In the genomic region with DNA sequence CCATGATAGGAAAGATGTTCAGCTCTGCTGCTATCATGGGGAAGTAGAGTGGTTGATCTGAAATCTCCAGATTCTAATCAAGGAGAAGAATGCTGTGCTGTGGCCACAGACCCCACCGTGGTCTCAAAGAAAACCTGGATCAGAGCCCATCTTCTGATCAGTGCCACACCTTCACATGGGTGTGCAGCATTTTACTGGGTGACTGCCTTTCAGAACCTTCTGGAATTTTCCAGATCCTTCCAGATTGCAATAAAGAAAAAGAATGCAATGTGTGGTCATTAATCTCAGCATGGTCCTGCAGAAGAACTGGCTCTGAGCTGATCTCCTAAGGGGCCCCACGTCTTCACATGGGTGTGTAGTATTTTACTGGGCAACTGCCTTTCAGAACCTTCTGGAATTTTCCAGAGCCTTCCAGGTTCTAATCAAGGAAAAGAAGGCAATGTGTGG, we compare ENCODE assay signal across 10 cellular contexts. TPM values are rescaled to one million over a fixed set of nuclear protein-coding genes. Genes with fewer than 3 reads are reported as not detected.
DNase-seq lines count a peak whose midpoint lies in the region; ATAC-seq lines count a peak whose summit lies in the region.
"Had no signal": no experiment of that assay in that cellular context is flagged by ENCODE, and none has a peak within 500 bp of the region (broad histone marks: within the 10 kb centered on the region; RNA-seq: fewer than 3 reads in every experiment).

No MANE protein-coding gene starts in this region.

- H4K8ac ChIP-seq in mesenchymal stem cell (ENCODE audit: low read length), result no peak overlapping the region

- no peak overlapping the region for H3K4me3 Mint-ChIP-seq in activated naive CD8-positive, alpha-beta T cell treated with anti-CD3 and anti-CD28 coated beads, Interleukin-2, amount 50 U/mL, for 24 hours
- H3K4me3 Mint-ChIP-seq: memory B cell had no signal

- H3K27ac ChIP-seq in BLaER1 (peak overlapping the region; percentile 53; the same call in 1 of the 2 replicates), mesenchymal stem cell (ENCODE audit: low read length, poor library complexity, severe bottlenecking) (peak overlapping the region; percentile 80)

- H4K20me1 ChIP-seq in BLaER1, result peaks cover 94% of the 10 kb centered on the region

- no peaks in the 10 kb centered on the region for H3K9me3 ChIP-seq in BLaER1
- H3K9me3 ChIP-seq in mesenchymal stem cell (ENCODE audit: control insufficient read depth, low read length), result no peaks in the 10 kb centered on the region

- no peak overlapping the region for H2BK12ac ChIP-seq in mesenchymal stem cell (ENCODE audit: low read length in 2 of 2)

- H2BK15ac ChIP-seq in mesenchymal stem cell (ENCODE audit: low read depth, poor library complexity, severe bottlenecking), result no peak overlapping the region

- H3K79me1 ChIP-seq in mesenchymal stem cell (replicated peaks; ENCODE audit: low read length, poor library complexity, severe bottlenecking), result peaks cover 39% of the 10 kb centered on the region

- H3K4me2 ChIP-seq in BLaER1 (peak overlapping the region; percentile 61), mesenchymal stem cell (ENCODE audit: low read length, poor library complexity, severe bottlenecking) (no peak overlapping the region)

- H3K27me3 ChIP-seq in BLaER1 (no peaks in the 10 kb centered on the region), mesenchymal stem cell (ENCODE audit: control insufficient read depth in 1 of 2, insufficient read depth in 1 of 2, low read length in 2 of 2) (no peaks in the 10 kb centered on the region)

- H3K14ac ChIP-seq in mesenchymal stem cell (ENCODE audit: low read length in 2 of 2), result no peak overlapping the region

- peaks cover 88% of the 10 kb centered on the region for H3K4me1 ChIP-seq in BLaER1
- H3K4me1 ChIP-seq in mesenchymal stem cell (ENCODE audit: control insufficient read depth, insufficient read depth, low read depth, low read length), result peaks cover 35% of the 10 kb centered on the region

- H3K27ac Mint-ChIP-seq in activated naive CD8-positive, alpha-beta T cell treated with anti-CD3 and anti-CD28 coated beads, Interleukin-2, amount 50 U/mL, for 24 hours, result peak overlapping the region; percentile 59
- H3K27ac Mint-ChIP-seq: memory B cell had no signal

- H3K36me3 ChIP-seq in BLaER1 (peaks cover 92% of the 10 kb centered on the region), mesenchymal stem cell (ENCODE audit: control insufficient read depth in 1 of 2, insufficient read depth in 2 of 2, low read depth in 1 of 2, low read length in 2 of 2) (peaks cover 3 to 28% of the 10 kb centered on the region in 2 experiments)

- no peak overlapping the region for H2BK120ac ChIP-seq in mesenchymal stem cell (ENCODE audit: low read depth, low read length)

- peak; percentile 4 for ATAC-seq in GM21737 (IDR thresholded peaks at IDR 0.05; ENCODE audit: unreplicated experiment)
- ATAC-seq in activated naive CD8-positive, alpha-beta T cell treated with anti-CD3 and anti-CD28 coated beads, Interleukin-2, amount 50 U/mL, for 24 hours, result no peak
- no peak for ATAC-seq in HG02840 (IDR thresholded peaks at IDR 0.05; ENCODE audit: low FRiP score, unreplicated experiment)
- ATAC-seq in GM21576 (IDR thresholded peaks at IDR 0.05; ENCODE audit: unreplicated experiment), result no peak
- ATAC-seq in GM18517 (IDR thresholded peaks at IDR 0.05; ENCODE audit: unreplicated experiment), result no peak

- peaks cover 3% of the 10 kb centered on the region for H3K9me3 Mint-ChIP-seq in activated naive CD8-positive, alpha-beta T cell treated with anti-CD3 and anti-CD28 coated beads, Interleukin-2, amount 50 U/mL, for 24 hours

- H3K36me3 Mint-ChIP-seq in activated naive CD8-positive, alpha-beta T cell treated with anti-CD3 and anti-CD28 coated beads, Interleukin-2, amount 50 U/mL, for 24 hours (ENCODE audit: low read depth), result peaks cover 37% of the 10 kb centered on the region

- peak overlapping the region in 1 of 2 experiments; percentile 45 for H3K4ac ChIP-seq in mesenchymal stem cell (ENCODE audit: low read depth in 1 of 2, low read length in 2 of 2)

- no peak overlapping the region for H2AFZ ChIP-seq in mesenchymal stem cell (ENCODE audit: low read depth, low read length)

- no peak overlapping the region for H4K91ac ChIP-seq in mesenchymal stem cell (ENCODE audit: low read length)

- H3K18ac ChIP-seq in mesenchymal stem cell (ENCODE audit: low read depth in 1 of 2, low read length in 2 of 2), result peak overlapping the region in 1 of 2 experiments; percentile 24

- H3K9ac ChIP-seq in BLaER1 (0 out of 2 replicates have a peak overlapping the region, but pooled peaks have one; percentile 34), mesenchymal stem cell (ENCODE audit: low read length) (no peak overlapping the region)

- no peak overlapping the region for H3K4me3 ChIP-seq in BLaER1
- H3K4me3 ChIP-seq in mesenchymal stem cell (ENCODE audit: insufficient read depth in 1 of 2, low read depth in 1 of 2, low read length in 2 of 2), result no peak overlapping the region

- H3K27me3 Mint-ChIP-seq in activated naive CD8-positive, alpha-beta T cell treated with anti-CD3 and anti-CD28 coated beads, Interleukin-2, amount 50 U/mL, for 24 hours, result no peaks in the 10 kb centered on the region
- H3K27me3 Mint-ChIP-seq: memory B cell had no signal

- no peak for DNase-seq in activated naive CD8-positive, alpha-beta T cell treated with anti-CD3 and anti-CD28 coated beads, Interleukin-2, amount 50 U/mL, for 24 hours
- no peak for DNase-seq in mesenchymal stem cell
- DNase-seq in NCI-H345 treated with DMSO at 0.1 percent for 48 hours (lab: John Stamatoyannopoulos, UW; ENCODE audit: unreplicated experiment), result no peak
- DNase-seq: stimulated activated naive CD4-positive, alpha-beta T cell treated with Interleukin-2 at 50 U/mL for 16 hours had no signal

- H2BK5ac ChIP-seq in mesenchymal stem cell (ENCODE audit: low read depth, low read length, poor library complexity, severe bottlenecking), result peak overlapping the region; percentile 68

- peak overlapping the region; percentile 34 for H2AK5ac ChIP-seq in mesenchymal stem cell (ENCODE audit: low read length, severe bottlenecking)

- peaks cover 74% of the 10 kb centered on the region for H3K4me1 Mint-ChIP-seq in activated naive CD8-positive, alpha-beta T cell treated with anti-CD3 and anti-CD28 coated beads, Interleukin-2, amount 50 U/mL, for 24 hours

- WGBS in mesenchymal stem cell, result 86% methylated on average over 2 of the region's 2 CpGs

- no peak overlapping the region for H3K23ac ChIP-seq in mesenchymal stem cell (ENCODE audit: low read length in 2 of 2)

RNA-seq across cellular contexts. Expression of a gene that starts 17.1 kb away (rescaled TPM):
- polyA plus RNA-seq in mesenchymal stem cell (2013, experiment 1 of 2), result 7.6 TPM
- 8.8 TPM for polyA plus RNA-seq in mesenchymal stem cell (2013, experiment 2 of 2)
